In genomic region chr6:37822851-37823682, GRCh38 we compare ENCODE assay signal across 8 cellular contexts. TPM values are rescaled to one million over a fixed set of nuclear protein-coding genes. Genes with fewer than 3 reads are reported as not detected.
DNase-seq lines count a peak whose midpoint lies in the region; ATAC-seq and TF ChIP-seq lines count a peak whose summit lies in the region.

No MANE protein-coding gene starts in this region.

- in situ Hi-C loops in SK-MEL-5 (cut with HindIII; ENCODE audit: low pct_unique_long_range_greater_than_20kb, low sequenced_read_pairs): no loop called here

- H3K27me3 ChIP-seq in esophagus (ENCODE audit: control insufficient read depth in 1 of 2, insufficient read depth in 2 of 2, low read length in 2 of 2) (no peaks in the 10 kb centered on the region), sigmoid colon (no peaks in the 10 kb centered on the region)

- TF ChIP-seq EP300 in sigmoid colon (IDR thresholded peaks at IDR 0.05): no peak

- peak overlapping the region; percentile 50 to 57 for H3K27ac ChIP-seq in esophagus (ENCODE audit: low read depth in 2 of 2, low read length in 1 of 2)
- H3K27ac ChIP-seq in sigmoid colon: peak overlapping the region in 3 of 4 donors; percentile 35 to 42 (median 38)

- no peak for TF ChIP-seq CTCF in sigmoid colon (IDR thresholded peaks at IDR 0.05)

- H3K4me1 ChIP-seq in esophagus (ENCODE audit: control insufficient read depth in 2 of 2, insufficient read depth in 2 of 2, low read length in 1 of 2): peaks cover 2 to 7% of the 10 kb centered on the region in 2 donors
- peaks cover 0 to 77% (median 66%) of the 10 kb centered on the region in 4 donors for H3K4me1 ChIP-seq in sigmoid colon

- DNase-seq in DMS 273 (lab: John Stamatoyannopoulos, UW; ENCODE audit: unreplicated experiment) (peak; percentile 67), SK-MEL-5 (ENCODE audit: low read depth, low spot score) (peak; percentile 37), sigmoid colon (no peak), globus pallidus (ENCODE audit: low spot score) (no peak), SKM-1 (lab: John Stamatoyannopoulos, UW; ENCODE audit: unreplicated experiment) (no peak)

- intact Hi-C loops in sigmoid colon (cut with DNase I): loop anchor here (5.0 kb wide), 1 partner anchor 879 kb away; the partner anchor contains the start of gene GLO1

- no peak for ATAC-seq in GM19455 (IDR thresholded peaks at IDR 0.05; ENCODE audit: unreplicated experiment)
- ATAC-seq in GM18907 (IDR thresholded peaks at IDR 0.05; ENCODE audit: unreplicated experiment): no peak

- no peak for TF ChIP-seq POLR2A in sigmoid colon (IDR thresholded peaks at IDR 0.05)

- H3K36me3 ChIP-seq in esophagus (ENCODE audit: control insufficient read depth in 2 of 2, insufficient read depth in 2 of 2, low read length in 1 of 2): no peaks in the 10 kb centered on the region
- no peaks in the 10 kb centered on the region for H3K36me3 ChIP-seq in sigmoid colon

- 23 to 27% methylated on average over 12 of the region's 12 CpGs for WGBS in esophagus, 2 donors
- 12 to 49% methylated on average over 12 of the region's 12 CpGs for WGBS in sigmoid colon, 2 donors

- H3K9me3 ChIP-seq in esophagus (ENCODE audit: control insufficient read depth in 2 of 2, insufficient read depth in 1 of 2, low read depth in 1 of 2, low read length in 1 of 2) (no peaks in the 10 kb centered on the region), sigmoid colon (no peaks in the 10 kb centered on the region)

- H3K4me3 ChIP-seq in esophagus (ENCODE audit: low read depth in 1 of 2, low read length in 2 of 2) (peak overlapping the region in 1 of 2 donors; percentile 17), sigmoid colon (peak overlapping the region in 1 of 4 donors; percentile 13)

RNA-seq across cellular contexts. Expression of gene ZFAND3, which starts 3.5 kb away (rescaled TPM):
- 14.6 and 21.7 TPM in 2 replicates for total RNA-seq in SK-MEL-5 (2014; rRNA removed; shearing (Covaris generic))
- 56.4 and 62.3 TPM in 2 replicates for polyA plus RNA-seq in SK-MEL-5 (2015; cell fraction: cytosol; rRNA removed)
- polyA plus RNA-seq in SK-MEL-5 (2015; cell fraction: nucleus; rRNA removed): 13.2 and 22.9 TPM in 2 replicates
- polyA plus RNA-seq in esophagus (10 to 100 TPM; 20.6 to 21.9 TPM), sigmoid colon (10 to 100 TPM; 32.4 to 44.5 (median 38.6) TPM)
- 10 to 100 TPM; 34.4 to 54.8 (median 40.2) TPM for total RNA-seq in sigmoid colon

Comparison
In these comparisons a context has a peak if more than half of its experiments do, and no peak if none do; other contexts are left out.
1. DNase-seq: peak in DMS 273 (single experiment) and SK-MEL-5 (single experiment); none in sigmoid colon (single experiment), globus pallidus (single experiment) and SKM-1 (single experiment).